7 cellular contexts compared by ENCODE assay signal in genomic region chr1:247085310-247085709, GRCh38.
"Had no signal": no experiment of that assay in that cellular context is flagged by ENCODE, and none has a peak within 500 bp of the region (broad histone marks: within the 10 kb centered on the region; RNA-seq: fewer than 3 reads in every experiment).

No MANE protein-coding gene starts in this region.

- H3K9me3 ChIP-seq: HAP-1 had no signal

- H3K4me3 ChIP-seq: GM23248, HAP-1 had no signal

- H3K27ac ChIP-seq: GM23248 had no signal

- H3K9ac ChIP-seq: GM23248 had no signal

- H3K36me3 ChIP-seq: HAP-1 had no signal

- DNase-seq: GM23248, GOT3, H7, HFFc6, KG1 had no signal

- H2AFZ ChIP-seq: GM23248 had no signal

- ATAC-seq: HCT116 had no signal

- H3K4me1 ChIP-seq: HAP-1 had no signal
